ENCODE assay signal across 8 cellular contexts in genomic region chr3:117019082-117019713, GRCh38.
DNase-seq lines count a peak whose midpoint lies in the region; ATAC-seq, FAIRE-seq and TF ChIP-seq lines count a peak whose summit lies in the region.

No MANE protein-coding gene starts in this region.

- DNase-seq in AG04450 (ENCODE audit: low read depth, low spot score) (peak; percentile 36), GM12865 (ENCODE audit: low read depth) (peak; percentile 66), MV-4-11 (lab: John Stamatoyannopoulos, UW) (peak; percentile 1), SK-MEL-5 (ENCODE audit: low read depth, low spot score) (peak; percentile 73), H1 (ENCODE audit: low read depth in 1 of 2, low spot score in 2 of 2) (peak; percentile 50 to 67), memory B cell (ENCODE audit: low spot score in 2 of 2) (peak; percentile 18 to 24), urothelium cell line (ENCODE audit: low spot score) (peak; percentile 56)

- no peak overlapping the region for H4K91ac ChIP-seq in H1 (replicated peaks; ENCODE audit: insufficient read length, low read length)

- H3K4ac ChIP-seq in H1 (replicated peaks; ENCODE audit: insufficient read length, low read depth, low read length) = no peak overlapping the region

- H2AFZ ChIP-seq in H1 (ENCODE audit: low read length) = no peak overlapping the region

- H3K4me1 ChIP-seq in H1 (replicated peaks in 1 of 4; ENCODE audit: control insufficient read depth in 3 of 4, insufficient read depth in 4 of 4, low read length in 3 of 4) = no peaks in the 10 kb centered on the region

- POLR2A ChIA-PET in AG04450 (lab: Yijun Ruan, JAX) (interaction anchor here (0.5 kb wide), 1 partner anchor 261 kb away, joined by 4 read pairs; no protein-coding TSS in a partner anchor), H1 (lab: Charles Lee; ENCODE audit: partially characterized antibody) (no interaction called here)

- CTCF ChIA-PET in AG04450 (lab: Charles Lee) (interaction anchor here (0.5 to 2.5 kb wide), 18 partner anchors 10 to 1397 kb away, joined by 3 to 11 read pairs (median 4); no protein-coding TSS in a partner anchor), H1 (lab: Charles Lee; ENCODE audit: partially characterized antibody) (interaction anchor here (0.6 to 2.4 kb wide), 30 partner anchors 8 to 982 kb away, joined by 3 to 17 read pairs (median 4); no protein-coding TSS in a partner anchor)

- no peak overlapping the region for H3K4me3 Mint-ChIP-seq in memory B cell

- H2BK12ac ChIP-seq in H1 (ENCODE audit: low read depth, low read length) = no peak overlapping the region

- no peak for TF ChIP-seq POLR2A in H1 (IDR thresholded peaks at IDR 0.05; ENCODE audit: control extremely low read depth in 1 of 2, low read depth in 2 of 2, low read length in 2 of 2)

- ATAC-seq in HG02642 (IDR thresholded peaks at IDR 0.05; ENCODE audit: poor library complexity, unreplicated experiment) (peak; percentile 79), memory B cell (ENCODE audit: low read depth) (peak; percentile 78)

- H3K36me3 Mint-ChIP-seq in memory B cell = no peaks in the 10 kb centered on the region

- H4K8ac ChIP-seq in H1 (ENCODE audit: extremely low read depth, insufficient read depth, low read length) = no peak overlapping the region

- H3K23me2 ChIP-seq in H1 (ENCODE audit: low read depth, low read length) = no peaks in the 10 kb centered on the region

- H3K4me3 ChIP-seq in AG04450 (ENCODE audit: low read depth, low read length) (no peak overlapping the region), GM12865 (ENCODE audit: low read depth, low read length) (no peak overlapping the region), H1 (ENCODE audit: extremely low read depth in 1 of 4, insufficient read depth in 2 of 4, low read depth in 3 of 4, low read length in 4 of 4) (no peak overlapping the region)

- H3K27ac Mint-ChIP-seq in memory B cell = no peak overlapping the region

- H3K27me3 ChIP-seq in AG04450 (ENCODE audit: control insufficient read depth, insufficient read depth, low read length) (no peaks in the 10 kb centered on the region), H1 (replicated peaks in 1 of 4; ENCODE audit: control insufficient read depth in 3 of 4, extremely low read depth in 1 of 4, insufficient read depth in 3 of 4, low read length in 3 of 4) (no peaks in the 10 kb centered on the region)

- no peak overlapping the region for H2BK20ac ChIP-seq in H1 (ENCODE audit: low read length)

- no peaks in the 10 kb centered on the region for H3K9me3 Mint-ChIP-seq in memory B cell

- H3K18ac ChIP-seq in H1 (ENCODE audit: extremely low read depth, low read length) = no peak overlapping the region

- peaks cover 5% of the 10 kb centered on the region for H3K4me1 Mint-ChIP-seq in memory B cell

- no peak for TF ChIP-seq EP300 in H1 (IDR thresholded peaks at IDR 0.05; ENCODE audit: borderline replicate concordance in 1 of 2, low read depth in 2 of 2, low read length in 2 of 2)

- in situ Hi-C loops in SK-MEL-5 (cut with HindIII; ENCODE audit: low pct_unique_long_range_greater_than_20kb, low sequenced_read_pairs) = no loop called here

- no peaks in the 10 kb centered on the region for H3K79me2 ChIP-seq in H1 (ENCODE audit: control insufficient read depth in 1 of 2, insufficient read depth in 2 of 2, low read length in 2 of 2)

- 42% methylated on average over 7 of the region's 7 CpGs; no CpG with 5 or more reads in 1 of the 2 experiments for WGBS in H1 (ENCODE audit: extremely low coverage in 1 of 2, insufficient coverage in 1 of 2, insufficient read length in 1 of 2, insufficient replicate concordance in 2 of 2, low coverage in 1 of 2, low lambda C conversion rate in 2 of 2, missing lambda C conversion rate in 1 of 2), 2 experiments

- peak; percentile 97 to 98 for TF ChIP-seq RAD21 in H1 (IDR thresholded peaks at IDR 0.05 in 1 of 2, conservative IDR thresholded peaks at IDR 0.05 in 1 of 2; ENCODE audit: low read depth in 2 of 2, low read length in 2 of 2)

- H3K14ac ChIP-seq in H1 (ENCODE audit: insufficient read length) = no peak overlapping the region

- no peak overlapping the region for H2BK5ac ChIP-seq in H1 (ENCODE audit: low read depth, low read length)

- H3K79me1 ChIP-seq in H1 (ENCODE audit: low read depth, low read length) = no peaks in the 10 kb centered on the region

- no peak overlapping the region for H2AK5ac ChIP-seq in H1 (ENCODE audit: low read depth, low read length)

- H4K20me1 ChIP-seq in H1 (replicated peaks in 1 of 2; ENCODE audit: control insufficient read depth in 1 of 2, insufficient read depth in 2 of 2, low read length in 2 of 2) = no peaks in the 10 kb centered on the region

- H3K23ac ChIP-seq in H1 (ENCODE audit: insufficient read length) = no peak overlapping the region

- H3K56ac ChIP-seq in H1 (replicated peaks; ENCODE audit: insufficient read length, low read depth, low read length) = no peak overlapping the region

- FAIRE-seq in H1 (lab: Jason Lieb, UNC) (peak; percentile 97), urothelium cell line (lab: Jason Lieb, UNC) (peak; percentile 90)

- TF ChIP-seq CTCF in AG04450 (IDR thresholded peaks at IDR 0.05; ENCODE audit: low read depth, low read length) = peak; percentile 92
- peak; percentile 80 for TF ChIP-seq CTCF in GM12865 (IDR thresholded peaks at IDR 0.05; ENCODE audit: insufficient read depth, low read depth, low read length, missing control alignments)
- TF ChIP-seq CTCF in H1 (IDR thresholded peaks at IDR 0.05; ENCODE audit: control extremely low read depth in 1 of 3, insufficient read depth in 1 of 3, low read depth in 1 of 3, low read length in 3 of 3) = peak; percentile 41 to 89 (median 83)

- peaks cover 9% of the 10 kb centered on the region for H3K27me3 Mint-ChIP-seq in memory B cell

- no peaks in the 10 kb centered on the region for H3K36me3 ChIP-seq in H1 (ENCODE audit: control insufficient read depth in 2 of 4, insufficient read depth in 4 of 4, low read length in 3 of 4)

- H3K27ac ChIP-seq in AG04450 (ENCODE audit: low read depth, low read length) (no peak overlapping the region), H1 (ENCODE audit: low read depth, low read length) (no peak overlapping the region)

- H2BK120ac ChIP-seq in H1 (replicated peaks; ENCODE audit: low read depth, low read length) = no peak overlapping the region

- H4K5ac ChIP-seq in H1 (ENCODE audit: insufficient read length, low read depth, low read length) = no peak overlapping the region

- H3K9ac ChIP-seq in H1 (replicated peaks in 1 of 4; ENCODE audit: extremely low read depth in 1 of 4, low read depth in 3 of 4, low read length in 3 of 4) = no peak overlapping the region

- no peak overlapping the region for H2BK15ac ChIP-seq in H1 (ENCODE audit: low read length)

- H3K9me3 ChIP-seq in AG04450 (ENCODE audit: control insufficient read depth, insufficient read depth, low read length) (no peaks in the 10 kb centered on the region), H1 (ENCODE audit: insufficient read depth in 2 of 2, low read depth in 1 of 2, low read length in 1 of 2) (no peaks in the 10 kb centered on the region)

- no peak overlapping the region for H3K4me2 ChIP-seq in H1 (ENCODE audit: insufficient read depth in 1 of 2, low read depth in 2 of 2, low read length in 2 of 2)

TF ChIP-seq in H1, 55 proteins besides CTCF, POLR2A, EP300 and RAD21:
- peak; percentile 66; the same call in 1 of the 2 replicates for TF ChIP-seq CEBPB (IDR thresholded peaks at IDR 0.05; ENCODE audit: low read depth, low read length)
- no peak for TF ChIP-seq RXRA (IDR thresholded peaks at IDR 0.05; ENCODE audit: insufficient read depth, low read depth, low read length)
- no peak for TF ChIP-seq TAF1 (IDR thresholded peaks at IDR 0.05; ENCODE audit: low read depth, low read length)
- no peak for TF ChIP-seq ZNF274 (IDR thresholded peaks at IDR 0.05; ENCODE audit: borderline replicate concordance, extremely low read depth, low read length)

Comparison
In these comparisons a context has a peak if more than half of its experiments do, and no peak if none do; other contexts are left out.
1. DNase-seq: peak in every context shown above with its lines; median percentile 73 in SK-MEL-5; 66 in GM12865; 58 in H1; 56 in urothelium cell line; 36 in AG04450; 21 in memory B cell; 1 in MV-4-11.